8 cellular contexts compared by ENCODE assay signal in genomic region chr14:32078794-32079663, GRCh38. TPM values are rescaled to one million over a fixed set of nuclear protein-coding genes. Genes with fewer than 3 reads are reported as not detected.
DNase-seq lines count a peak whose midpoint lies in the region; ATAC-seq, FAIRE-seq and TF ChIP-seq lines count a peak whose summit lies in the region.

No MANE protein-coding gene starts in this region.

- no peaks in the 10 kb centered on the region for H3K9me3 ChIP-seq in small intestine (ENCODE audit: control insufficient read depth, low read depth)

- peak; percentile 66 for ATAC-seq in activated CD4-positive, alpha-beta T cell treated with anti-CD3 and anti-CD28 coated beads for 36 hours

- no peaks in the 10 kb centered on the region for H3K36me3 ChIP-seq in small intestine (ENCODE audit: control insufficient read depth in 2 of 2, insufficient read depth in 2 of 2, low read length in 2 of 2)

- H3K36me3 Mint-ChIP-seq in activated CD4-positive, alpha-beta T cell treated with anti-CD3 and anti-CD28 coated beads for 36 hours (ENCODE audit: low read depth), result peaks cover 1% of the 10 kb centered on the region
- H3K36me3 Mint-ChIP-seq in activated CD4-positive, alpha-beta T cell treated with anti-CD3 and anti-CD28 coated beads, Interleukin-2, amount 10 ng/mL, durations not matched to agents 24 days and 14 days (ENCODE audit: low read depth), result peaks cover 2% of the 10 kb centered on the region

- POLR2A ChIA-PET in activated CD4-positive, alpha-beta T cell treated with anti-CD3 and anti-CD28 coated beads for 36 hours (lab: Charles Lee), result no interaction called here

- FAIRE-seq in frontal cortex (lab: Jason Lieb, UNC), result peak; percentile 65
- peak; percentile 70 for FAIRE-seq in small intestine (lab: Jason Lieb, UNC)

- peak overlapping the region; percentile 94 for H3K4me3 Mint-ChIP-seq in activated CD4-positive, alpha-beta T cell treated with anti-CD3 and anti-CD28 coated beads for 36 hours
- H3K4me3 Mint-ChIP-seq in activated CD4-positive, alpha-beta T cell treated with anti-CD3 and anti-CD28 coated beads, Interleukin-2, amount 10 ng/mL, durations not matched to agents 24 days and 14 days, result peak overlapping the region; percentile 97

- H3K27ac Mint-ChIP-seq in activated CD4-positive, alpha-beta T cell treated with anti-CD3 and anti-CD28 coated beads for 36 hours, result peak overlapping the region; percentile 92
- H3K27ac Mint-ChIP-seq in activated CD4-positive, alpha-beta T cell treated with anti-CD3 and anti-CD28 coated beads, Interleukin-2, amount 10 ng/mL, durations not matched to agents 24 days and 14 days, result peak overlapping the region; percentile 90

- no peaks in the 10 kb centered on the region for H3K27me3 ChIP-seq in small intestine (ENCODE audit: control insufficient read depth in 2 of 2, insufficient read depth in 2 of 2, low read length in 2 of 2)

- DNase-seq in activated CD4-positive, alpha-beta T cell treated with anti-CD3 and anti-CD28 coated beads for 36 hours, result peak; percentile 48
- DNase-seq in activated CD4-positive, alpha-beta T cell treated with anti-CD3 and anti-CD28 coated beads for 1 hour, result no peak
- peak; percentile 61 for DNase-seq in activated CD4-positive, alpha-beta T cell treated with anti-CD3 and anti-CD28 coated beads, Interleukin-2, amount 10 ng/mL, durations not matched to agents 24 days and 14 days
- DNase-seq in frontal cortex (ENCODE audit: low spot score in 2 of 2) (no peak), small intestine (peak; percentile 84), SIG-M5 (lab: John Stamatoyannopoulos, UW) (no peak), AG08396 (ENCODE audit: low spot score) (no peak), GM20000 (ENCODE audit: low spot score) (no peak)

- H3K4me1 ChIP-seq in small intestine (ENCODE audit: control insufficient read depth in 2 of 2, insufficient read depth in 1 of 2, low read depth in 1 of 2, low read length in 1 of 2), result peaks cover 2 to 4% of the 10 kb centered on the region in 2 donors

- no peaks in the 10 kb centered on the region for H3K9me3 Mint-ChIP-seq in activated CD4-positive, alpha-beta T cell treated with anti-CD3 and anti-CD28 coated beads for 36 hours (ENCODE audit: low read depth)
- H3K9me3 Mint-ChIP-seq in activated CD4-positive, alpha-beta T cell treated with anti-CD3 and anti-CD28 coated beads, Interleukin-2, amount 10 ng/mL, durations not matched to agents 24 days and 14 days, result no peaks in the 10 kb centered on the region

- peak overlapping the region in 1 of 2 donors; percentile 97 for H3K27ac ChIP-seq in small intestine (ENCODE audit: low read depth in 1 of 2, low read length in 1 of 2)

- H3K4me1 Mint-ChIP-seq in activated CD4-positive, alpha-beta T cell treated with anti-CD3 and anti-CD28 coated beads for 36 hours, result peaks cover 50% of the 10 kb centered on the region
- peaks cover 32% of the 10 kb centered on the region for H3K4me1 Mint-ChIP-seq in activated CD4-positive, alpha-beta T cell treated with anti-CD3 and anti-CD28 coated beads, Interleukin-2, amount 10 ng/mL, durations not matched to agents 24 days and 14 days

- intact Hi-C loops in activated CD4-positive, alpha-beta T cell treated with anti-CD3 and anti-CD28 coated beads for 36 hours (cut with DNase I, micrococcal nuclease), result loop anchor here (1.0 to 5.0 kb wide), 6 partner anchors 23 to 872 kb away; partner anchors contain the start of genes DTD2 (in 1 of the 2) and HECTD1 (in 1 of the 2)
- intact Hi-C loops in activated CD4-positive, alpha-beta T cell treated with anti-CD3 and anti-CD28 coated beads, Interleukin-2, amount 10 ng/mL, durations not matched to agents 24 days and 14 days (cut with micrococcal nuclease), result loop anchor here (1.0 to 5.0 kb wide), 4 partner anchors 23 to 1722 kb away; partner anchors contain the start of genes HECTD1 and NUBPL

- H3K4me3 ChIP-seq in small intestine (ENCODE audit: low read depth in 1 of 2, low read length in 2 of 2), result peak overlapping the region in 1 of 2 donors; percentile 85

- 11 to 34% (median 22%) methylated on average over 12 of the region's 12 CpGs for WGBS in small intestine, 3 donors

- peaks cover 2% of the 10 kb centered on the region for H3K27me3 Mint-ChIP-seq in activated CD4-positive, alpha-beta T cell treated with anti-CD3 and anti-CD28 coated beads for 36 hours
- H3K27me3 Mint-ChIP-seq in activated CD4-positive, alpha-beta T cell treated with anti-CD3 and anti-CD28 coated beads, Interleukin-2, amount 10 ng/mL, durations not matched to agents 24 days and 14 days, result peaks cover 12% of the 10 kb centered on the region

- no peak for TF ChIP-seq CTCF in GM20000 (IDR thresholded peaks at IDR 0.05; ENCODE audit: extremely low read depth, missing control alignments)

- CTCF ChIA-PET in activated CD4-positive, alpha-beta T cell treated with anti-CD3 and anti-CD28 coated beads for 36 hours (lab: Charles Lee), result interaction anchor here (1.3 to 1.4 kb wide), 2 partner anchors 124 to 152 kb away, joined by 3 to 5 read pairs; partner anchors contain the start of gene RNU6-8

RNA-seq across cellular contexts. Expression of gene ARHGAP5, which starts 1.9 kb away (rescaled TPM):
- total RNA-seq in activated CD4-positive, alpha-beta T cell treated with anti-CD3 and anti-CD28 coated beads for 36 hours, result 10 to 100 TPM; 40.1 to 45.6 TPM
- 26.9 and 27.6 TPM in 2 replicates for total RNA-seq in activated CD4-positive, alpha-beta T cell treated with anti-CD3 and anti-CD28 coated beads, Interleukin-2, amount 10 ng/mL, durations not matched to agents 24 days and 14 days
- 429 TPM for total RNA-seq in frontal cortex
- polyA plus RNA-seq in small intestine, result 10 to 100 TPM; 14.9 to 40.0 (median 24.9) TPM

Comparison
In these comparisons a context has a peak if more than half of its experiments do, and no peak if none do; other contexts are left out.
1. DNase-seq: peak in activated CD4-positive, alpha-beta T cell treated with anti-CD3 and anti-CD28 coated beads for 36 hours (single experiment), activated CD4-positive, alpha-beta T cell treated with anti-CD3 and anti-CD28 coated beads, Interleukin-2, amount 10 ng/mL, durations not matched to agents 24 days and 14 days (single experiment) and small intestine (single experiment); none in activated CD4-positive, alpha-beta T cell treated with anti-CD3 and anti-CD28 coated beads for 1 hour (single experiment), frontal cortex (0 of 2), SIG-M5 (single experiment), AG08396 (single experiment) and GM20000 (single experiment).